17 cellular contexts compared by ENCODE assay signal in genomic region chr5:9431496-9432258, GRCh38.
DNase-seq lines count a peak whose midpoint lies in the region; ATAC-seq lines count a peak whose summit lies in the region.
"Had no signal": no experiment of that assay in that cellular context is flagged by ENCODE, and none has a peak within 500 bp of the region (broad histone marks: within the 10 kb centered on the region; RNA-seq: fewer than 3 reads in every experiment).

No MANE protein-coding gene starts in this region.

- H3K27ac Mint-ChIP-seq in activated CD8-positive, alpha-beta memory T cell treated with anti-CD3 and anti-CD28 coated beads, Interleukin-2, amount 10 ng/mL, durations not matched to agents 7 days and 5 days, result no peak overlapping the region
- H3K27ac Mint-ChIP-seq in immature natural killer cell, result no peak overlapping the region

- H2AK5ac ChIP-seq in neuronal stem cell (ENCODE audit: low read depth, low read length), result no peak overlapping the region

- ATAC-seq in GM18868 (IDR thresholded peaks at IDR 0.05; ENCODE audit: unreplicated experiment), result peak; percentile 60
- no peak for ATAC-seq in GM19035 (IDR thresholded peaks at IDR 0.05; ENCODE audit: unreplicated experiment)
- no peak for ATAC-seq in activated CD8-positive, alpha-beta memory T cell treated with anti-CD3 and anti-CD28 coated beads, Interleukin-2, amount 10 ng/mL, durations not matched to agents 7 days and 5 days
- ATAC-seq: stimulated activated naive CD8-positive, alpha-beta T cell treated with anti-CD3 and anti-CD28 coated beads, Interleukin-15, Interleukin-2, amounts not matched to agents 100 U/mL and 50 U/mL, for 24 hours had no signal

- H3K14ac ChIP-seq in neuronal stem cell (ENCODE audit: low read length), result no peak overlapping the region

- H3K27me3 ChIP-seq in neuronal stem cell (ENCODE audit: control insufficient read depth in 3 of 3, insufficient read depth in 3 of 3, low read depth in 1 of 3, low read length in 3 of 3), result no peaks in the 10 kb centered on the region
- H3K27me3 ChIP-seq: BLaER1 had no signal

- H3K9me3 ChIP-seq in neuronal stem cell (replicated peaks in 1 of 2; ENCODE audit: control insufficient read depth in 2 of 2, insufficient read depth in 1 of 2, low read depth in 1 of 2, low read length in 2 of 2), result no peaks in the 10 kb centered on the region
- H3K9me3 ChIP-seq: BLaER1 had no signal

- peak overlapping the region; percentile 71 for H3K27ac ChIP-seq in neuronal stem cell (replicated peaks; ENCODE audit: low read length)
- H3K27ac ChIP-seq: BLaER1, SK-N-MC had no signal

- peaks cover 13 to 17% of the 10 kb centered on the region in 2 donors for H3K4me1 ChIP-seq in neuronal stem cell (ENCODE audit: control insufficient read depth in 2 of 2, insufficient read depth in 1 of 2, low read depth in 1 of 2, low read length in 2 of 2)
- H3K4me1 ChIP-seq: BLaER1 had no signal

- H3K4me3 ChIP-seq in neuronal stem cell (ENCODE audit: low read length in 2 of 2), result no peak overlapping the region
- H3K4me3 ChIP-seq: BLaER1, SK-N-MC had no signal

- H3K79me1 ChIP-seq in neuronal stem cell (ENCODE audit: low read depth, low read length), result no peaks in the 10 kb centered on the region

- CTCF ChIA-PET in activated CD8-positive, alpha-beta memory T cell treated with anti-CD3 and anti-CD28 coated beads, Interleukin-2, amount 10 ng/mL, durations not matched to agents 7 days and 5 days (lab: Charles Lee), result no interaction called here

- no peak overlapping the region for H3K9ac ChIP-seq in neuronal stem cell (ENCODE audit: low read depth, low read length, poor library complexity)
- H3K9ac ChIP-seq: BLaER1 had no signal

- no peaks in the 10 kb centered on the region for H3K4me1 Mint-ChIP-seq in activated CD8-positive, alpha-beta memory T cell treated with anti-CD3 and anti-CD28 coated beads, Interleukin-2, amount 10 ng/mL, durations not matched to agents 7 days and 5 days
- H3K4me1 Mint-ChIP-seq in immature natural killer cell, result no peaks in the 10 kb centered on the region

- H3K27me3 Mint-ChIP-seq in activated CD8-positive, alpha-beta memory T cell treated with anti-CD3 and anti-CD28 coated beads, Interleukin-2, amount 10 ng/mL, durations not matched to agents 7 days and 5 days, result no peaks in the 10 kb centered on the region
- H3K27me3 Mint-ChIP-seq in immature natural killer cell (ENCODE audit: low read depth in 3 of 3), result peaks cover 0 to 2% (median 0%) of the 10 kb centered on the region in 3 donors

- no CpG with 5 or more reads among the region's 9 CpGs for WGBS in neuronal stem cell (ENCODE audit: extremely low coverage in 2 of 2, insufficient read length in 2 of 2, insufficient replicate concordance in 1 of 2), 2 donors

- H2BK15ac ChIP-seq in neuronal stem cell (ENCODE audit: low read length), result no peak overlapping the region

- peak overlapping the region; percentile 75 for H2AFZ ChIP-seq in neuronal stem cell (ENCODE audit: low read length)

- no peaks in the 10 kb centered on the region for H3K9me3 Mint-ChIP-seq in activated CD8-positive, alpha-beta memory T cell treated with anti-CD3 and anti-CD28 coated beads, Interleukin-2, amount 10 ng/mL, durations not matched to agents 7 days and 5 days (ENCODE audit: low read depth)
- H3K9me3 Mint-ChIP-seq in immature natural killer cell, result peaks cover 0 to 11% (median 2%) of the 10 kb centered on the region in 6 donors

- no peak overlapping the region for H3K4me2 ChIP-seq in neuronal stem cell (ENCODE audit: insufficient read depth, low read length, poor library complexity, severe bottlenecking)
- H3K4me2 ChIP-seq: BLaER1 had no signal

- H2BK120ac ChIP-seq in neuronal stem cell (ENCODE audit: low read depth, low read length), result no peak overlapping the region

- no peak overlapping the region for H3K4ac ChIP-seq in neuronal stem cell (ENCODE audit: low read length)

- H3K23ac ChIP-seq in neuronal stem cell (ENCODE audit: low read depth, low read length, poor library complexity), result no peak overlapping the region

- H2BK12ac ChIP-seq in neuronal stem cell (ENCODE audit: low read length), result no peak overlapping the region

- no peaks in the 10 kb centered on the region for H3K36me3 Mint-ChIP-seq in activated CD8-positive, alpha-beta memory T cell treated with anti-CD3 and anti-CD28 coated beads, Interleukin-2, amount 10 ng/mL, durations not matched to agents 7 days and 5 days
- no peaks in the 10 kb centered on the region for H3K36me3 Mint-ChIP-seq in immature natural killer cell

- no peak overlapping the region for H3K18ac ChIP-seq in neuronal stem cell (ENCODE audit: low read length)

- H4K91ac ChIP-seq in neuronal stem cell (ENCODE audit: low read depth, low read length, poor library complexity), result no peak overlapping the region

- H3K4me3 Mint-ChIP-seq in activated CD8-positive, alpha-beta memory T cell treated with anti-CD3 and anti-CD28 coated beads, Interleukin-2, amount 10 ng/mL, durations not matched to agents 7 days and 5 days, result no peak overlapping the region
- H3K4me3 Mint-ChIP-seq in immature natural killer cell, result no peak overlapping the region

- DNase-seq in SK-MEL-5 (ENCODE audit: low read depth, low spot score) (peak; percentile 82), fibroblast of peridontal ligament (ENCODE audit: extremely low read depth) (peak; percentile 81), neuronal stem cell (ENCODE audit: low spot score) (peak; percentile 67), immature natural killer cell (no peak), NCI-H510A treated with DMSO at 0.1 percent for 48 hours (lab: John Stamatoyannopoulos, UW) (no peak)
- no peak for DNase-seq in activated CD8-positive, alpha-beta memory T cell treated with anti-CD3 and anti-CD28 coated beads, Interleukin-2, amount 10 ng/mL, durations not matched to agents 7 days and 5 days
- DNase-seq: GF-D8; GOT3; hypothalamus; Karpas-422; NCI-H345; stimulated activated CD4-positive, alpha-beta T cell treated with anti-CD3 and anti-CD28 coated beads, Interleukin-2, amount 100 ng/mL, for 24 hours; stimulated activated naive CD8-positive, alpha-beta T cell treated with anti-CD3 and anti-CD28 coated beads, Interleukin-15, Interleukin-2, amounts not matched to agents 100 U/mL and 50 U/mL, for 24 hours had no signal

- H2BK5ac ChIP-seq in neuronal stem cell (ENCODE audit: low read length), result no peak overlapping the region

- H3K36me3 ChIP-seq in neuronal stem cell (replicated peaks in 1 of 2; ENCODE audit: control insufficient read depth in 2 of 2, insufficient read depth in 2 of 2, low read length in 2 of 2), result peaks cover 0 to 13% of the 10 kb centered on the region in 2 donors
- H3K36me3 ChIP-seq: BLaER1 had no signal

- in situ Hi-C loops in SK-MEL-5 (cut with HindIII; ENCODE audit: low pct_unique_long_range_greater_than_20kb, low sequenced_read_pairs), result no loop called here

- H4K8ac ChIP-seq in neuronal stem cell (ENCODE audit: low read depth, low read length), result no peak overlapping the region

Comparison
In these comparisons a context has a peak if more than half of its experiments do, and no peak if none do; other contexts are left out.
1. DNase-seq: peak in SK-MEL-5 (single experiment), fibroblast of peridontal ligament (single experiment) and neuronal stem cell (single experiment); none in activated CD8-positive, alpha-beta memory T cell treated with anti-CD3 and anti-CD28 coated beads, Interleukin-2, amount 10 ng/mL, durations not matched to agents 7 days and 5 days (single experiment), immature natural killer cell (0 of 3) and NCI-H510A treated with DMSO at 0.1 percent for 48 hours (single experiment).